ENCODE assay signal across 8 cellular contexts in the genomic region with DNA sequence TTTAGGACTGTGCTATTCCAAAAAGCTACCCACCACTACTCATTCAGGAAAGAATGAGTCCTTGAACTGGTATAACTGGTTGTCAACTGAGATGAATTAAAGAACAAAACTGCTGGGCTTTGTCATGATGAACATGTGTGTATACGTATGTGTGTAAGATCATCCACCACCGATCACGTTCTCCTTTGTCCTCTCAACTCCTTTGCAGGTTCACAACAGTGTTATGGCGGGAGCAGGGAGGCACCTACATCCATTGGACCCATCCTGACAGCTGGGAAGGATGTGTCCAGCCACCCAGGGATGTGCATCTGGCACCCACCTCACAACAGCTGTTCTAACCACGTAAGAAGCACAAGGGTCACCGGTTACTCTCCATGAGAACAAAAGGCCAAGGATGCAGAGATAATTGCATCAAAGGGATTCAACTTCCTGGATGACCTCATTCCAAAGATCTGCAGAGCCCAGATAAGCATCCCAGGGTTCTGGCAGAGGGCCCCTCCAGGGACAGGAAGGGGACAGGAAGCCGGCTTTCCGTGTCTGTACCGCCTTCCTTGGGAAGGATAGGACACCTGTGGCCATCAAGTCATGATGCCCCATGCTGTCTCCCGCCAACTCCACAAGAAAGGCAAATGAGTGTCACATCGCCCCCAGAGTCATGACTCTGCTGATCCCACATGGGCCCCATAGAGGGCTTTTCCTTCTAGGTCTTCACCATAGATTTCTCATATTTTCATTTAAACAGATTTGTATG.
DNase-seq lines count a peak whose midpoint lies in the region; ATAC-seq and TF ChIP-seq lines count a peak whose summit lies in the region.
"Had no signal": no experiment of that assay in that cellular context is flagged by ENCODE, and none has a peak within 500 bp of the region (broad histone marks: within the 10 kb centered on the region; RNA-seq: fewer than 3 reads in every experiment).

No MANE protein-coding gene starts in this region.

- no peaks in the 10 kb centered on the region for H3K4me1 ChIP-seq in HEK293 (ENCODE audit: control insufficient read depth, insufficient read depth, low read length)
- peaks cover 0 to 15% of the 10 kb centered on the region in 2 experiments; a peak in 3 of 4 replicates for H3K4me1 ChIP-seq in SK-N-SH (ENCODE audit: control insufficient read depth in 1 of 2, insufficient read depth in 2 of 2, low read depth in 1 of 2, low read length in 1 of 2)
- peaks cover 0 to 8% (median 0%) of the 10 kb centered on the region in 12 donors for H3K4me1 ChIP-seq in heart left ventricle

- no peak overlapping the region for H3K27ac ChIP-seq in HEK293 (ENCODE audit: extremely low read depth, low read depth, low read length)
- peak overlapping the region in 1 of 2 experiments; percentile 47; a peak in 2 of 4 replicates for H3K27ac ChIP-seq in SK-N-SH (ENCODE audit: low read depth in 2 of 2, low read length in 1 of 2)
- H3K27ac ChIP-seq in heart left ventricle: peak overlapping the region in 4 of 12 donors; percentile 6 to 63 (median 33)

- ATAC-seq in heart left ventricle: peak; percentile 51 to 96 (median 82)
- no peak for ATAC-seq in HG03457 (IDR thresholded peaks at IDR 0.05; ENCODE audit: unreplicated experiment)
- no peak for ATAC-seq in GM18517 (IDR thresholded peaks at IDR 0.05; ENCODE audit: unreplicated experiment)
- ATAC-seq: Panc1 had no signal

- no peak for TF ChIP-seq CTCF in HEK293 (tag by site-specific recombination; IDR thresholded peaks at IDR 0.05)
- peak; percentile 43 for TF ChIP-seq CTCF in SK-N-SH (IDR thresholded peaks at IDR 0.05)
- no peak for TF ChIP-seq CTCF in heart left ventricle (IDR thresholded peaks at IDR 0.05)

- WGBS in SK-N-SH (ENCODE audit: low lambda C conversion rate): 61% methylated on average over 11 of the region's 11 CpGs
- 51 to 73% (median 64%) methylated on average over 10 to 11 of the region's 11 CpGs for WGBS in heart left ventricle, 4 donors

- no peaks in the 10 kb centered on the region for H4K20me1 ChIP-seq in SK-N-SH (ENCODE audit: insufficient read depth)

- TF ChIP-seq POLR2A in heart left ventricle (IDR thresholded peaks at IDR 0.05): no peak

- no peaks in the 10 kb centered on the region for H3K9me2 ChIP-seq in SK-N-SH

- no peaks in the 10 kb centered on the region for H3K36me3 ChIP-seq in HEK293 (ENCODE audit: control insufficient read depth in 2 of 2, insufficient read depth in 1 of 2, low read length in 2 of 2)
- H3K36me3 ChIP-seq in SK-N-SH (replicated peaks in 1 of 2; ENCODE audit: control insufficient read depth in 1 of 2, insufficient read depth in 2 of 2, low read length in 1 of 2): peaks cover 0 to 13% of the 10 kb centered on the region in 2 experiments
- no peaks in the 10 kb centered on the region for H3K36me3 ChIP-seq in heart left ventricle

- H3K9ac ChIP-seq in SK-N-SH: no peak overlapping the region

- CTCF ChIA-PET in HEK293 (lab: Yijun Ruan, JAX): no interaction called here
- CTCF ChIA-PET in SK-N-SH (lab: Yijun Ruan, JAX): interaction anchor here (0.6 to 1.2 kb wide), 3 partner anchors 20 to 303 kb away, joined by 3 read pairs; no protein-coding TSS in a partner anchor

- intact Hi-C loops in heart left ventricle (cut with DNase I): no loop called here

- no peak overlapping the region for H3K4me3 ChIP-seq in HEK293 (ENCODE audit: low read depth, low read length)
- no peak overlapping the region for H3K4me3 ChIP-seq in SK-N-SH (ENCODE audit: low read depth in 2 of 2, low read length in 1 of 2)
- H3K4me3 ChIP-seq in heart left ventricle: no peak overlapping the region
- H3K4me3 ChIP-seq in skeletal muscle cell (ENCODE audit: low read depth, low read length): no peak overlapping the region

- no peak overlapping the region for H2AFZ ChIP-seq in SK-N-SH (ENCODE audit: low read depth)

- TF ChIP-seq RAD21 in SK-N-SH (IDR thresholded peaks at IDR 0.05; ENCODE audit: low read length): no peak

- H3K9me3 ChIP-seq in HEK293 (ENCODE audit: control insufficient read depth, insufficient read depth, low read depth, low read length) (no peaks in the 10 kb centered on the region), SK-N-SH (0 out of 2 replicates have a peak, but pooled peaks cover 3% of the 10 kb centered on the region), heart left ventricle (peaks cover 0 to 3% (median 0%) of the 10 kb centered on the region in 12 donors)

- POLR2A ChIA-PET in HEK293 (lab: Yijun Ruan, JAX) (no interaction called here), SK-N-SH (lab: Yijun Ruan, JAX) (no interaction called here)

- H3K4me2 ChIP-seq in SK-N-SH: 0 out of 2 replicates have a peak overlapping the region, but pooled peaks have one; percentile 20

- H3K27me3 ChIP-seq in SK-N-SH (ENCODE audit: insufficient read depth) (no peaks in the 10 kb centered on the region), heart left ventricle (no peaks in the 10 kb centered on the region)

- DNase-seq in SK-N-SH (no peak), heart left ventricle (peak in 4 of 5 donors; percentile 31 to 62 (median 46)), skeletal muscle cell (ENCODE audit: low read depth) (peak; percentile 67), NCI-H2227 treated with DMSO at 0.1 percent for 48 hours (lab: John Stamatoyannopoulos, UW) (no peak)

- TF ChIP-seq EP300 in SK-N-SH (IDR thresholded peaks at IDR 0.05; ENCODE audit: borderline replicate concordance in 1 of 2, low read depth in 1 of 2, low read length in 1 of 2): peak in 1 of 2 experiments; percentile 34; a peak in 1 of 4 replicates

- no peaks in the 10 kb centered on the region for H3K79me2 ChIP-seq in SK-N-SH (ENCODE audit: insufficient read depth)

- H3F3A ChIP-seq in SK-N-SH (replicated peaks; ENCODE audit: insufficient read depth): peaks cover 10% of the 10 kb centered on the region

TF ChIP-seq in HEK293, 187 proteins besides CTCF, POLR2A, EP300 and RAD21:
- peak; percentile 12; the same call in 1 of the 2 replicates for TF ChIP-seq ZIC2 (tag by site-specific recombination; IDR thresholded peaks at IDR 0.05)
- no peak for TF ChIP-seq ZNF274 (IDR thresholded peaks at IDR 0.05; ENCODE audit: low read length)
- TF ChIP-seq ZNF274 (tag by site-specific recombination; IDR thresholded peaks at IDR 0.05; ENCODE audit: borderline replicate concordance): no peak

TF ChIP-seq in SK-N-SH, 30 proteins besides CTCF, POLR2A, EP300 and RAD21:
- TF ChIP-seq TEAD4 (IDR thresholded peaks at IDR 0.05; ENCODE audit: borderline replicate concordance, insufficient read depth) (no peak), TCF12 (IDR thresholded peaks at IDR 0.05) (peak; percentile 65), RXRA (IDR thresholded peaks at IDR 0.05; ENCODE audit: borderline replicate concordance, low read depth) (0 out of 2 replicates have a peak, but pooled peaks have one; percentile 22), FOXJ3 (CRISPR knock-in tag; IDR thresholded peaks at IDR 0.05) (no peak), GABPA (IDR thresholded peaks at IDR 0.05; ENCODE audit: low read depth) (no peak), JUND (IDR thresholded peaks at IDR 0.05) (0 out of 2 replicates have a peak, but pooled peaks have one; percentile 23), MEF2A (IDR thresholded peaks at IDR 0.05; ENCODE audit: borderline replicate concordance, low read depth) (no peak), RCOR1 (IDR thresholded peaks at IDR 0.05; ENCODE audit: low read length) (no peak), EZH2phosphoT487 (IDR thresholded peaks at IDR 0.05; ENCODE audit: borderline replicate concordance, low read depth) (no peak), NFIC (IDR thresholded peaks at IDR 0.05; ENCODE audit: borderline replicate concordance) (peak; percentile 16; the same call in 1 of the 2 replicates)
- TF ChIP-seq, protein P1, sequence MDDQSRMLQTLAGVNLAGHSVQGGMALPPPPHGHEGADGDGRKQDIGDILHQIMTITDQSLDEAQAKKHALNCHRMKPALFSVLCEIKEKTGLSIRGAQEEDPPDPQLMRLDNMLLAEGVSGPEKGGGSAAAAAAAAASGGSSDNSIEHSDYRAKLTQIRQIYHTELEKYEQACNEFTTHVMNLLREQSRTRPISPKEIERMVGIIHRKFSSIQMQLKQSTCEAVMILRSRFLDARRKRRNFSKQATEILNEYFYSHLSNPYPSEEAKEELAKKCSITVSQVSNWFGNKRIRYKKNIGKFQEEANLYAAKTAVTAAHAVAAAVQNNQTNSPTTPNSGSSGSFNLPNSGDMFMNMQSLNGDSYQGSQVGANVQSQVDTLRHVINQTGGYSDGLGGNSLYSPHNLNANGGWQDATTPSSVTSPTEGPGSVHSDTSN (IDR thresholded peaks at IDR 0.05): peak; percentile 26; the same call in 1 of the 2 replicates

Comparison
In these comparisons a context has a peak if more than half of its experiments do, and no peak if none do; other contexts are left out.
1. DNase-seq: peak in heart left ventricle (4 of 5) and skeletal muscle cell (single experiment); none in SK-N-SH (single experiment) and NCI-H2227 treated with DMSO at 0.1 percent for 48 hours (single experiment).
2. ATAC-seq: peak in heart left ventricle (4 of 4); none in HG03457 (single experiment) and GM18517 (single experiment).